ENCODE assay signal across 1 cellular context in the genomic region with DNA sequence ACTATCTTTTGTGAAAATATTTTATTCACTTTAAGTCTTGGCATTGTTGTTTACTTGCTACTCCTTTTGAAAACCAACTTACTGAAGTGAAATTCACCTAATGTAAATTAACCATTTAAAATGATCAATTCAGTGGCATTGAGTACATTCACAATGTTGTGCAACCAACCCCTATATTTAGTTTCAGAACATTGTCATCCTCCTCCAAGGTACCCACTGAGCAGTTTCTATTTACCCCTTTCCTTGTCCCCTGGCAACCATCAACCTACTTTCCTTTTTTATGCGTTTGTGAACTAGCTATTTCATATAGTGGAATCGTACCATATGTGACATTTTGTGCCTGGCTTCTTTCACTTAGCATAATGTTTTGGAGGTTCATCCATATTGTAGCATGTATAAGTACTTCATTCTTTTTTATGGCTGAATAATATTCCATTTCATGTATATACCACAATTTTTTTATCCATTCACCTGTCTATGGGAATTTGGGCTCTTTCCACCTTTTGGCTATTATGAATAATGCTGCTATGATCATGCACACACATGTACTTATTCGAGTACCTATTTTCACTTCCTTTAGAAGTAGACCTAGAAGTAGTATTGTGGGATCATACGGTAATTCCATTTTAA.
TF ChIP-seq lines count a peak whose summit lies in the region.

No MANE protein-coding gene starts in this region.

TF ChIP-seq in GM23338, 12 proteins besides CTCF, POLR2A, EP300 and RAD21 (continued from another document):
- TF ChIP-seq, protein P1, sequence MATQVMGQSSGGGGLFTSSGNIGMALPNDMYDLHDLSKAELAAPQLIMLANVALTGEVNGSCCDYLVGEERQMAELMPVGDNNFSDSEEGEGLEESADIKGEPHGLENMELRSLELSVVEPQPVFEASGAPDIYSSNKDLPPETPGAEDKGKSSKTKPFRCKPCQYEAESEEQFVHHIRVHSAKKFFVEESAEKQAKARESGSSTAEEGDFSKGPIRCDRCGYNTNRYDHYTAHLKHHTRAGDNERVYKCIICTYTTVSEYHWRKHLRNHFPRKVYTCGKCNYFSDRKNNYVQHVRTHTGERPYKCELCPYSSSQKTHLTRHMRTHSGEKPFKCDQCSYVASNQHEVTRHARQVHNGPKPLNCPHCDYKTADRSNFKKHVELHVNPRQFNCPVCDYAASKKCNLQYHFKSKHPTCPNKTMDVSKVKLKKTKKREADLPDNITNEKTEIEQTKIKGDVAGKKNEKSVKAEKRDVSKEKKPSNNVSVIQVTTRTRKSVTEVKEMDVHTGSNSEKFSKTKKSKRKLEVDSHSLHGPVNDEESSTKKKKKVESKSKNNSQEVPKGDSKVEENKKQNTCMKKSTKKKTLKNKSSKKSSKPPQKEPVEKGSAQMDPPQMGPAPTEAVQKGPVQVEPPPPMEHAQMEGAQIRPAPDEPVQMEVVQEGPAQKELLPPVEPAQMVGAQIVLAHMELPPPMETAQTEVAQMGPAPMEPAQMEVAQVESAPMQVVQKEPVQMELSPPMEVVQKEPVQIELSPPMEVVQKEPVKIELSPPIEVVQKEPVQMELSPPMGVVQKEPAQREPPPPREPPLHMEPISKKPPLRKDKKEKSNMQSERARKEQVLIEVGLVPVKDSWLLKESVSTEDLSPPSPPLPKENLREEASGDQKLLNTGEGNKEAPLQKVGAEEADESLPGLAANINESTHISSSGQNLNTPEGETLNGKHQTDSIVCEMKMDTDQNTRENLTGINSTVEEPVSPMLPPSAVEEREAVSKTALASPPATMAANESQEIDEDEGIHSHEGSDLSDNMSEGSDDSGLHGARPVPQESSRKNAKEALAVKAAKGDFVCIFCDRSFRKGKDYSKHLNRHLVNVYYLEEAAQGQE (IDR thresholded peaks at IDR 0.05; ENCODE audit: unreplicated experiment), result no peak
- no peak for TF ChIP-seq ZNF331 (CRISPR knock-in tag; IDR thresholded peaks at IDR 0.05; ENCODE audit: low read depth)
- TF ChIP-seq EZH2 (IDR thresholded peaks at IDR 0.05; ENCODE audit: low read depth, unreplicated experiment), result no peak
